In the genomic region with DNA sequence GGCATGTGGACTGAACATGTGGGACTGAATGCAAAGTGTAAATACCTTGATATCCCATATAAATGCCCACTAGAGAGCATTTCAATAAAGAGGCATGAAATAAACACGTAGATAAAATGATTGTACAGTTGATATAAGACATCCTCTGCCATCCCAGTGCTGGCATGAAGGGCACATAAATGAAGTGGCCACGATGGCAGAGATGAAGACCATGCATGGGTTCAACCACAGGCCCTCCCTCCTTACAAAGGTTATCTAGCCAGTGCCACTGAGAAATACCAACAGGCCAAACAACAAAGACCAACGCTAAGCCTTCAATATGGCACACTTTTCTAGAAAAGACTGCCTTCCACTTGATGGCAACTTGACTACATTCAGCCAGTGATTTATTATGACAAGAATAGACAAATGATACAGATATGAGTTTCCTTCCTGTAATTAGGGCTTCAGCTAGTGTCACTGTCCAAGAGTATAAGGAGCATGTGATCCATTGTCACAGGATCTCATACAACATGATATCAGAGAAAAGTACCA, we compare ENCODE assay signal across 1 cellular context.
TF ChIP-seq lines count a peak whose summit lies in the region.

No MANE protein-coding gene starts in this region.

TF ChIP-seq in K562, 482 proteins besides CTCF, POLR2A, EP300 and RAD21 (continued from another document and continues in another):
- peak; percentile 51; the same call in 1 of the 2 replicates for TF ChIP-seq MECOM (CRISPR knock-in tag; IDR thresholded peaks at IDR 0.05)
- TF ChIP-seq ILK (tag; IDR thresholded peaks at IDR 0.05; ENCODE audit: borderline replicate concordance, low read depth), result peak; percentile 30; the same call in 1 of the 2 replicates
- TF ChIP-seq MAZ (CRISPR knock-in tag; conservative IDR thresholded peaks at IDR 0.05 in 1 of 2, IDR thresholded peaks at IDR 0.05 in 1 of 2), result no peak
- 0 out of 2 replicates have a peak, but pooled peaks have one; percentile 46 for TF ChIP-seq ZNF583 (CRISPR knock-in tag; IDR thresholded peaks at IDR 0.05)
- TF ChIP-seq ZNF3 (CRISPR knock-in tag; IDR thresholded peaks at IDR 0.05), result 0 out of 2 replicates have a peak, but pooled peaks have one; percentile 2
- TF ChIP-seq TCFL5 (CRISPR knock-in tag; conservative IDR thresholded peaks at IDR 0.05), result no peak
- TF ChIP-seq ZNF143 (CRISPR knock-in tag; IDR thresholded peaks at IDR 0.05), result no peak
- TF ChIP-seq ZNF766 (CRISPR knock-in tag; conservative IDR thresholded peaks at IDR 0.05), result peak; percentile 81
- TF ChIP-seq ZNF740 (CRISPR knock-in tag; IDR thresholded peaks at IDR 0.05), result no peak
- peak in 1 of 2 experiments; percentile 68; a peak in 2 of 4 replicates for TF ChIP-seq ZNF740 (tag; IDR thresholded peaks at IDR 0.05)
- no peak for TF ChIP-seq MYC (IDR thresholded peaks at IDR 0.05; ENCODE audit: low read depth, low read length)
- 0 out of 2 replicates have a peak, but pooled peaks have one; percentile 53 for TF ChIP-seq MYC (CRISPR knock-in tag; IDR thresholded peaks at IDR 0.05; ENCODE audit: borderline replicate concordance, low read depth)
- peak; percentile 92 for TF ChIP-seq HDAC8 (tag; IDR thresholded peaks at IDR 0.05)
- TF ChIP-seq NFXL1 (CRISPR knock-in tag; IDR thresholded peaks at IDR 0.05), result peak; percentile 73; the same call in 1 of the 2 replicates
- 0 out of 2 replicates have a peak, but pooled peaks have one; percentile 42 for TF ChIP-seq ZNF644 (tag; IDR thresholded peaks at IDR 0.05; ENCODE audit: low read depth)
- 0 out of 2 replicates have a peak, but pooled peaks have one; percentile 38 for TF ChIP-seq ZNF133 (CRISPR knock-in tag; IDR thresholded peaks at IDR 0.05)
- peak; percentile 94 for TF ChIP-seq ZNF584 (CRISPR knock-in tag; IDR thresholded peaks at IDR 0.05; ENCODE audit: low read depth)
- TF ChIP-seq POLR2H (tag; IDR thresholded peaks at IDR 0.05; ENCODE audit: low read depth), result peak; percentile 25; the same call in 1 of the 2 replicates
- peak; percentile 67 for TF ChIP-seq GTF2A2 (tag; IDR thresholded peaks at IDR 0.05)
- TF ChIP-seq, protein P1, sequence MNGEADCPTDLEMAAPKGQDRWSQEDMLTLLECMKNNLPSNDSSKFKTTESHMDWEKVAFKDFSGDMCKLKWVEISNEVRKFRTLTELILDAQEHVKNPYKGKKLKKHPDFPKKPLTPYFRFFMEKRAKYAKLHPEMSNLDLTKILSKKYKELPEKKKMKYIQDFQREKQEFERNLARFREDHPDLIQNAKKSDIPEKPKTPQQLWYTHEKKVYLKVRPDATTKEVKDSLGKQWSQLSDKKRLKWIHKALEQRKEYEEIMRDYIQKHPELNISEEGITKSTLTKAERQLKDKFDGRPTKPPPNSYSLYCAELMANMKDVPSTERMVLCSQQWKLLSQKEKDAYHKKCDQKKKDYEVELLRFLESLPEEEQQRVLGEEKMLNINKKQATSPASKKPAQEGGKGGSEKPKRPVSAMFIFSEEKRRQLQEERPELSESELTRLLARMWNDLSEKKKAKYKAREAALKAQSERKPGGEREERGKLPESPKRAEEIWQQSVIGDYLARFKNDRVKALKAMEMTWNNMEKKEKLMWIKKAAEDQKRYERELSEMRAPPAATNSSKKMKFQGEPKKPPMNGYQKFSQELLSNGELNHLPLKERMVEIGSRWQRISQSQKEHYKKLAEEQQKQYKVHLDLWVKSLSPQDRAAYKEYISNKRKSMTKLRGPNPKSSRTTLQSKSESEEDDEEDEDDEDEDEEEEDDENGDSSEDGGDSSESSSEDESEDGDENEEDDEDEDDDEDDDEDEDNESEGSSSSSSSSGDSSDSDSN (IDR thresholded peaks at IDR 0.05; ENCODE audit: borderline replicate concordance in 1 of 2, low read depth in 2 of 2, low read length in 2 of 2), result no peak
- 0 out of 2 replicates have a peak, but pooled peaks have one; percentile 23 for TF ChIP-seq ZNF830 (CRISPR knock-in tag; IDR thresholded peaks at IDR 0.05)
- peak; percentile 69 for TF ChIP-seq KLF6 (CRISPR knock-in tag; IDR thresholded peaks at IDR 0.05; ENCODE audit: borderline replicate concordance)
- TF ChIP-seq RNF2 (IDR thresholded peaks at IDR 0.05), result peak; percentile 55; the same call in 1 of the 2 replicates
- TF ChIP-seq GTF2E2 (tag; IDR thresholded peaks at IDR 0.05), result 0 out of 2 replicates have a peak, but pooled peaks have one; percentile 57
- TF ChIP-seq SOX6 (IDR thresholded peaks at IDR 0.05), result peak; percentile 53; the same call in 1 of the 2 replicates
- TF ChIP-seq ZNF197 (CRISPR knock-in tag; IDR thresholded peaks at IDR 0.05; ENCODE audit: low read depth), result peak; percentile 65
- 0 out of 2 replicates have a peak, but pooled peaks have one; percentile 25 for TF ChIP-seq ZNF592 (IDR thresholded peaks at IDR 0.05)
- peak; percentile 94 for TF ChIP-seq ZNF589 (CRISPR knock-in tag; IDR thresholded peaks at IDR 0.05; ENCODE audit: low read depth)
- no peak for TF ChIP-seq SNAPC5 (CRISPR knock-in tag; IDR thresholded peaks at IDR 0.05)
- no peak for TF ChIP-seq PBX2 (CRISPR knock-in tag; IDR thresholded peaks at IDR 0.05; ENCODE audit: low read depth)
- peak; percentile 89 for TF ChIP-seq PBX2 (tag; conservative IDR thresholded peaks at IDR 0.05; ENCODE audit: low read depth)
- TF ChIP-seq, protein P2, sequence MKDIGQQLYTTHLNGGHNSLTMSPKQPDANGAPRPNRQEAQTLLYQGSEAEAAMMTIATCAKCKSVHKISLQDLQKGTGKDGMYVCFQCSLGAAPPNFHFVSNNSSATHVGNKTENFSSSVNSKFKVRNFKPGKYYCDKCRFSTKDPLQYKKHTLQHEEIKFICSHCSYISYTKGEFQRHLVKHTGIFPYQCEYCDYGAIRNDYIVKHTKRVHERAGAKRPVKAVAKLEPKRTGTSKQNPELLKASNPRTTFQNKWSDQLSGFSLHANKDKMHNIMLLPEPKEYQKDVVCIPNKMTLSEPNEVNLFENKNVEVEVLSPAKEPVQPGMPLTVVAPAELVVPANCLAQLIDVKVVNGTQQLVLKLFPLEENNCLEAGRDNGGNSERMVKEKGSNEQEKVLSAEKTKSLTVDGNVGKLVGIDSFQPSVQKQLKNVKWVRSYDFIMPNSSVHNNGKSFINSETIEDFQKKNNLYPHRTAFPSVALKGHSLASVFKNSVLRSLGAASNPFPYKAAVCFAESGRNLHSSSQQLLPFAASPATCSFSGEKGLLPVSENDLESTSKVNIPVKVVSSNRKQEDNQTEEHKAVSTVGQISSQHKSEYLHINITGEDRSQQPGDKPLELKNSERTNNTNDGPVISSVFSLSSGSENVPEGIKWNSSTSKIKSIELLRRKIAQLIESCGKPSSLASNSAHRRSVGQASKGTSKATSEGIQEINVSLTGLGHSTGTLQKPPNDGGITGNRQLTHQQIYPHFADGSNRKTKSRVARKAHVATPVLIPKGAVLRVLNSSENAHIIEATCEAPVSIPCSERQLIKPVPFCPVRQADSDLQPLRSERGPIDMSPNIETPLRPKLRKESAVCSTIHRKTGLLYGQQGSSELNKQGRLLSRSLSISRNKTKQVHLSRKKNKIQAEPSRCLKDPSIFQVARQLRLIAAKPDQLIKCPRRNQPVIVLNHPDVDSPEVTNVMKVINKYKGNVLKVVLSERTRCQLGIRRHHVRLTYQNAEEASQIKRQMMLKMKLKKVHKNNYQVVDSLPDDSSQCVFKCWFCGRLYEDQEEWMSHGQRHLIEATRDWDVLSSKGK (CRISPR knock-in tag; IDR thresholded peaks at IDR 0.05), result no peak
- TF ChIP-seq KAT7 (CRISPR knock-in tag; IDR thresholded peaks at IDR 0.05; ENCODE audit: borderline replicate concordance), result no peak
- TF ChIP-seq FOXA1 (IDR thresholded peaks at IDR 0.05; ENCODE audit: borderline replicate concordance), result no peak
- TF ChIP-seq PTTG1 (tag; IDR thresholded peaks at IDR 0.05; ENCODE audit: low read depth), result peak; percentile 76
- TF ChIP-seq ZNF41 (CRISPR knock-in tag; conservative IDR thresholded peaks at IDR 0.05), result peak; percentile 80
- peak; percentile 22; the same call in 1 of the 2 replicates for TF ChIP-seq TAF7 (tag; IDR thresholded peaks at IDR 0.05)
- TF ChIP-seq, protein P3, sequence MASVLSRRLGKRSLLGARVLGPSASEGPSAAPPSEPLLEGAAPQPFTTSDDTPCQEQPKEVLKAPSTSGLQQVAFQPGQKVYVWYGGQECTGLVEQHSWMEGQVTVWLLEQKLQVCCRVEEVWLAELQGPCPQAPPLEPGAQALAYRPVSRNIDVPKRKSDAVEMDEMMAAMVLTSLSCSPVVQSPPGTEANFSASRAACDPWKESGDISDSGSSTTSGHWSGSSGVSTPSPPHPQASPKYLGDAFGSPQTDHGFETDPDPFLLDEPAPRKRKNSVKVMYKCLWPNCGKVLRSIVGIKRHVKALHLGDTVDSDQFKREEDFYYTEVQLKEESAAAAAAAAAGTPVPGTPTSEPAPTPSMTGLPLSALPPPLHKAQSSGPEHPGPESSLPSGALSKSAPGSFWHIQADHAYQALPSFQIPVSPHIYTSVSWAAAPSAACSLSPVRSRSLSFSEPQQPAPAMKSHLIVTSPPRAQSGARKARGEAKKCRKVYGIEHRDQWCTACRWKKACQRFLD (CRISPR knock-in tag; IDR thresholded peaks at IDR 0.05), result peak; percentile 70; the same call in 1 of the 2 replicates
- TF ChIP-seq, protein P4, sequence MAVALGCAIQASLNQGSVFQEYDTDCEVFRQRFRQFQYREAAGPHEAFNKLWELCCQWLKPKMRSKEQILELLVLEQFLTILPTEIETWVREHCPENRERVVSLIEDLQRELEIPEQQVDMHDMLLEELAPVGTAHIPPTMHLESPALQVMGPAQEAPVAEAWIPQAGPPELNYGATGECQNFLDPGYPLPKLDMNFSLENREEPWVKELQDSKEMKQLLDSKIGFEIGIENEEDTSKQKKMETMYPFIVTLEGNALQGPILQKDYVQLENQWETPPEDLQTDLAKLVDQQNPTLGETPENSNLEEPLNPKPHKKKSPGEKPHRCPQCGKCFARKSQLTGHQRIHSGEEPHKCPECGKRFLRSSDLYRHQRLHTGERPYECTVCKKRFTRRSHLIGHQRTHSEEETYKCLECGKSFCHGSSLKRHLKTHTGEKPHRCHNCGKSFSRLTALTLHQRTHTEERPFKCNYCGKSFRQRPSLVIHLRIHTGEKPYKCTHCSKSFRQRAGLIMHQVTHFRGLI (CRISPR knock-in tag; IDR thresholded peaks at IDR 0.05), result peak; percentile 69; the same call in 1 of the 2 replicates
- peak; percentile 86; the same call in 1 of the 2 replicates for TF ChIP-seq DMBX1 (CRISPR knock-in tag; IDR thresholded peaks at IDR 0.05; ENCODE audit: borderline replicate concordance)
- TF ChIP-seq IFI16 (CRISPR knock-in tag; IDR thresholded peaks at IDR 0.05), result 0 out of 2 replicates have a peak, but pooled peaks have one; percentile 32
